In genomic region chr15:94036156-94036555, GRCh38 we compare ENCODE assay signal across 25 cellular contexts.
"Had no signal": no experiment of that assay in that cellular context is flagged by ENCODE, and none has a peak within 500 bp of the region (broad histone marks: within the 10 kb centered on the region; RNA-seq: fewer than 3 reads in every experiment).

No MANE protein-coding gene starts in this region.

- H3K9me3 Mint-ChIP-seq: stimulated activated effector memory CD8-positive, alpha-beta T cell treated with anti-CD3 and anti-CD28 coated beads, Interleukin-12 subunit alpha, Interleukin-12 subunit beta, amount 100 ng/mL, for 72 hours had no signal

- H3K4me1 ChIP-seq: foreskin keratinocyte, heart right ventricle, left lung, pancreas, testis, tibial artery had no signal

- H3K27ac ChIP-seq: foreskin keratinocyte, heart right ventricle, left lung, pancreas, stomach, testis, tibial artery had no signal

- H3K27ac Mint-ChIP-seq: naive thymus-derived CD4-positive, alpha-beta T cell; nephron progenitor cell; stimulated activated effector memory CD8-positive, alpha-beta T cell treated with anti-CD3 and anti-CD28 coated beads, Interleukin-12 subunit alpha, Interleukin-12 subunit beta, amount 100 ng/mL, for 72 hours; type B pancreatic cell had no signal

- DNase-seq: cortex of kidney; foreskin keratinocyte; glutamatergic neuron; heart right ventricle; hippocampal formation; left cardiac atrium; left lung; mesendoderm; midbrain; naive thymus-derived CD4-positive, alpha-beta T cell; nephron progenitor cell; pancreas; stimulated activated CD4-positive, alpha-beta T cell treated with anti-CD3 and anti-CD28 coated beads, Interleukin-12 subunit alpha, Interleukin-12 subunit beta, amount 100 ng/mL, for 4 hours; stimulated activated CD4-positive, alpha-beta T cell treated with anti-CD3 and anti-CD28 coated beads, Interleukin-1b, Interleukin-23, amount 100 ng/mL, for 48 hours; stimulated activated CD4-positive, alpha-beta T cell treated with anti-CD3 and anti-CD28 coated beads, Interleukin-4, amount 100 ng/mL, for 1 hour; stimulated activated naive CD4-positive, alpha-beta T cell treated with Interleukin-2 at 50 U/mL for 16 hours; stomach; substantia nigra; testis; tibial artery had no signal

- ATAC-seq: foreskin keratinocyte; gastroesophageal sphincter; heart right ventricle; left cardiac atrium; left lung; naive thymus-derived CD4-positive, alpha-beta T cell; pancreas; sciatic nerve; stimulated activated effector memory CD8-positive, alpha-beta T cell treated with anti-CD3 and anti-CD28 coated beads, Interleukin-12 subunit alpha, Interleukin-12 subunit beta, amount 100 ng/mL, for 72 hours had no signal

- H3K4me1 Mint-ChIP-seq: naive thymus-derived CD4-positive, alpha-beta T cell; nephron progenitor cell; stimulated activated effector memory CD8-positive, alpha-beta T cell treated with anti-CD3 and anti-CD28 coated beads, Interleukin-12 subunit alpha, Interleukin-12 subunit beta, amount 100 ng/mL, for 72 hours had no signal

- H3K27me3 ChIP-seq: gastroesophageal sphincter, testis, tibial artery had no signal

- H3K27me3 Mint-ChIP-seq: type B pancreatic cell had no signal

- H3K9me3 ChIP-seq: gastroesophageal sphincter, pancreas, stomach, testis, tibial artery had no signal

- H3K36me3 ChIP-seq: gastroesophageal sphincter, heart right ventricle, left lung, pancreas, stomach, tibial artery had no signal

- H3K36me3 Mint-ChIP-seq: stimulated activated effector memory CD8-positive, alpha-beta T cell treated with anti-CD3 and anti-CD28 coated beads, Interleukin-12 subunit alpha, Interleukin-12 subunit beta, amount 100 ng/mL, for 72 hours; type B pancreatic cell had no signal

- H3K4me3 Mint-ChIP-seq: naive thymus-derived CD4-positive, alpha-beta T cell; nephron progenitor cell; stimulated activated effector memory CD8-positive, alpha-beta T cell treated with anti-CD3 and anti-CD28 coated beads, Interleukin-12 subunit alpha, Interleukin-12 subunit beta, amount 100 ng/mL, for 72 hours; type B pancreatic cell had no signal

- H3K4me3 ChIP-seq: gastroesophageal sphincter, heart right ventricle, left lung, pancreas, smooth muscle cell, stomach, testis, tibial artery had no signal
